In genomic region chr5:611731-612486, GRCh38 we compare ENCODE assay signal across 8 cellular contexts. TPM values are rescaled to one million over a fixed set of nuclear protein-coding genes. Genes with fewer than 3 reads are reported as not detected.
DNase-seq lines count a peak whose midpoint lies in the region; ATAC-seq and TF ChIP-seq lines count a peak whose summit lies in the region.

Gene CEP72, plus strand, starts transcription at chr5:612340. Its CDS starts 22 bp downstream, at chr5:612362.

- H2BK15ac ChIP-seq in neuronal stem cell (ENCODE audit: low read length) = no peak within 1 kb of the TSS

- ATAC-seq in foreskin keratinocyte = peak; percentile 88

- no peaks in the 10 kb centered on the region for H3K36me3 ChIP-seq in SJCRH30
- H3K36me3 ChIP-seq in neuronal stem cell (replicated peaks in 1 of 2; ENCODE audit: control insufficient read depth in 2 of 2, insufficient read depth in 2 of 2, low read length in 2 of 2) = peaks cover 4 to 25% of the 10 kb centered on the region in 2 donors
- H3K36me3 ChIP-seq in stomach smooth muscle (ENCODE audit: control insufficient read depth in 2 of 2, insufficient read depth in 2 of 2, low read length in 2 of 2) = no peaks in the 10 kb centered on the region

- H3K4me1 ChIP-seq in SJCRH30 (no peaks in the 10 kb centered on the region), foreskin keratinocyte (peaks cover 6% of the 10 kb centered on the region), neuronal stem cell (ENCODE audit: control insufficient read depth in 2 of 2, insufficient read depth in 1 of 2, low read depth in 1 of 2, low read length in 2 of 2) (peaks cover 5 to 11% of the 10 kb centered on the region in 2 donors), stomach smooth muscle (ENCODE audit: control insufficient read depth, insufficient read depth, low read length) (peaks cover 11% of the 10 kb centered on the region)

- peaks cover 13% of the 10 kb centered on the region for H3K79me1 ChIP-seq in neuronal stem cell (ENCODE audit: low read depth, low read length)

- H3K14ac ChIP-seq in neuronal stem cell (ENCODE audit: low read length) = peak within 1 kb of the TSS; percentile 98

- H3K18ac ChIP-seq in neuronal stem cell (ENCODE audit: low read length) = peak within 1 kb of the TSS; percentile 97

- no peak for TF ChIP-seq CTCF in foreskin keratinocyte (conservative IDR thresholded peaks at IDR 0.05)

- H2BK120ac ChIP-seq in neuronal stem cell (ENCODE audit: low read depth, low read length) = peak within 1 kb of the TSS; percentile 47

- H3K27me3 ChIP-seq in SJCRH30 = no peaks in the 10 kb centered on the region
- H3K27me3 ChIP-seq in foreskin keratinocyte = no peaks in the 10 kb centered on the region
- H3K27me3 ChIP-seq in neuronal stem cell (ENCODE audit: control insufficient read depth in 3 of 3, insufficient read depth in 3 of 3, low read depth in 1 of 3, low read length in 3 of 3) = peaks cover 0 to 2% (median 0%) of the 10 kb centered on the region in 3 experiments
- H3K27me3 ChIP-seq in stomach smooth muscle (ENCODE audit: control insufficient read depth in 1 of 2, insufficient read depth in 2 of 2, low read length in 2 of 2) = peaks cover 0 to 4% of the 10 kb centered on the region in 2 donors

- H3K4ac ChIP-seq in neuronal stem cell (ENCODE audit: low read length) = no peak within 1 kb of the TSS

- H3K27ac ChIP-seq in SJCRH30 (peak within 1 kb of the TSS; percentile 23; the same call in 1 of the 2 replicates), foreskin keratinocyte (peak within 1 kb of the TSS; percentile 66), neuronal stem cell (replicated peaks; ENCODE audit: low read length) (no peak within 1 kb of the TSS), stomach smooth muscle (ENCODE audit: low read length) (no peak within 1 kb of the TSS)

- peak; percentile 85 for DNase-seq in EL
- peak; percentile 77 for DNase-seq in H4 (ENCODE audit: low spot score)
- peak; percentile 80 for DNase-seq in M059J (ENCODE audit: low read depth)
- DNase-seq in SJCRH30 = peak; percentile 81
- peak; percentile 91 for DNase-seq in activated gamma-delta T cell (lab: John Stamatoyannopoulos, UW)
- DNase-seq in foreskin keratinocyte = peak; percentile 49 to 64
- peak; percentile 85 for DNase-seq in neuronal stem cell (ENCODE audit: low spot score)

- peak within 1 kb of the TSS; percentile 99 for H2AFZ ChIP-seq in neuronal stem cell (ENCODE audit: low read length)

- H2BK12ac ChIP-seq in neuronal stem cell (ENCODE audit: low read length) = no peak within 1 kb of the TSS

- H2AK5ac ChIP-seq in neuronal stem cell (ENCODE audit: low read depth, low read length) = peak within 1 kb of the TSS; percentile 97

- no CpG with 5 or more reads among the region's 72 CpGs for WGBS in neuronal stem cell (ENCODE audit: extremely low coverage in 2 of 2, insufficient read length in 2 of 2, insufficient replicate concordance in 1 of 2), 2 donors

- no peak within 1 kb of the TSS for H4K8ac ChIP-seq in neuronal stem cell (ENCODE audit: low read depth, low read length)

- no peaks in the 10 kb centered on the region for H3K9me3 ChIP-seq in SJCRH30 (replicated peaks)
- H3K9me3 ChIP-seq in neuronal stem cell (replicated peaks in 1 of 2; ENCODE audit: control insufficient read depth in 2 of 2, insufficient read depth in 1 of 2, low read depth in 1 of 2, low read length in 2 of 2) = peaks cover 4 to 9% of the 10 kb centered on the region in 2 donors
- no peaks in the 10 kb centered on the region for H3K9me3 ChIP-seq in stomach smooth muscle (ENCODE audit: control insufficient read depth in 2 of 2, low read length in 2 of 2)

- H3K23ac ChIP-seq in neuronal stem cell (ENCODE audit: low read depth, low read length, poor library complexity) = peak within 1 kb of the TSS; percentile 85

- H3K9ac ChIP-seq in neuronal stem cell (ENCODE audit: low read depth, low read length, poor library complexity) (peak within 1 kb of the TSS; percentile 92), stomach smooth muscle (ENCODE audit: low read length in 2 of 2) (peak within 1 kb of the TSS; percentile 57 to 72)

- no peak within 1 kb of the TSS for H2BK5ac ChIP-seq in neuronal stem cell (ENCODE audit: low read length)

- H3K4me2 ChIP-seq in neuronal stem cell (ENCODE audit: insufficient read depth, low read length, poor library complexity, severe bottlenecking) = peak within 1 kb of the TSS; percentile 89

- H3K4me3 ChIP-seq in SJCRH30 (peak within 1 kb of the TSS; percentile 82), neuronal stem cell (ENCODE audit: low read length in 2 of 2) (peak within 1 kb of the TSS; percentile 63 to 97), stomach smooth muscle (ENCODE audit: low read length in 2 of 2) (peak within 1 kb of the TSS; percentile 73 to 80)

- H4K91ac ChIP-seq in neuronal stem cell (ENCODE audit: low read depth, low read length, poor library complexity) = no peak within 1 kb of the TSS

RNA-seq across cellular contexts. Expression of gene CEP72, which starts in this region (rescaled TPM):
- total RNA-seq in H4 (2014; rRNA removed; shearing (Covaris generic)) = 4.8 TPM in 2 replicates
- 3.7 and 6.1 TPM in 2 replicates for total RNA-seq in M059J (2014; rRNA removed; shearing (Covaris generic))
- 8.1 and 9.8 TPM in 2 replicates for total RNA-seq in SJCRH30 (2014; rRNA removed; shearing (Covaris generic))
- 11.2 and 11.5 TPM in 2 replicates for total RNA-seq in foreskin keratinocyte
- polyA plus RNA-seq in foreskin keratinocyte = 5.2 and 5.8 TPM in 2 replicates
- 6.8 TPM for polyA plus RNA-seq in neuronal stem cell (2013, experiment 1 of 2)
- polyA plus RNA-seq in neuronal stem cell (2013, experiment 2 of 2) = 6.1 TPM

Comparison
In these comparisons a context has a peak if more than half of its experiments do, and no peak if none do; other contexts are left out.
1. H3K27ac ChIP-seq: peak in SJCRH30 (single experiment) and foreskin keratinocyte (single experiment); none in neuronal stem cell (single experiment) and stomach smooth muscle (single experiment).
2. Peak in every context shown above with its lines, with median percentiles within 50 percentile points of each other: DNase-seq and H3K4me3 ChIP-seq.